In genomic region chr19:10624585-10624984, GRCh38 we compare ENCODE assay signal across 9 cellular contexts. TPM values are rescaled to one million over a fixed set of nuclear protein-coding genes. Genes with fewer than 3 reads are reported as not detected.
A peak's percentile ranks its signal among the peaks of the same experiment; 100 is the strongest.
DNase-seq lines count a peak whose midpoint lies in the region; ATAC-seq and TF ChIP-seq lines count a peak whose summit lies in the region.
"Had no signal": no experiment of that assay in that cellular context is flagged by ENCODE, and none has a peak within 500 bp of the region (broad histone marks: within the 10 kb centered on the region; RNA-seq: fewer than 3 reads in every experiment).

No MANE protein-coding gene starts in this region.

- H3K9me3 ChIP-seq in HCT116 (ENCODE audit: control insufficient read depth in 1 of 2, insufficient read depth in 1 of 2, low read depth in 1 of 2, low read length in 2 of 2) (no peaks in the 10 kb centered on the region), MM.1S (replicated peaks; ENCODE audit: insufficient read depth, low read length) (no peaks in the 10 kb centered on the region)

- H3K36me3 ChIP-seq in HCT116 (ENCODE audit: control insufficient read depth in 1 of 2, insufficient read depth in 2 of 2, low read length in 2 of 2) (peaks cover 0 to 12% of the 10 kb centered on the region in 2 experiments; a peak in 2 of 4 replicates), MM.1S (replicated peaks; ENCODE audit: insufficient read depth, low read length) (no peaks in the 10 kb centered on the region)

- ATAC-seq in HCT116 (peak; percentile 15; the same call in 1 of the 2 replicates), HG03460 (IDR thresholded peaks at IDR 0.05; ENCODE audit: unreplicated experiment) (no peak)

- H3K9me2 ChIP-seq in HCT116 (ENCODE audit: insufficient read depth) (no peaks in the 10 kb centered on the region), MM.1S (replicated peaks; ENCODE audit: insufficient read depth, low read length) (no peaks in the 10 kb centered on the region)

- peaks cover 48 to 66% of the 10 kb centered on the region in 2 experiments for H3K4me1 ChIP-seq in HCT116 (ENCODE audit: control insufficient read depth in 1 of 2, insufficient read depth in 2 of 2, low read length in 2 of 2)
- H3K4me1 ChIP-seq in MM.1S (ENCODE audit: low read length): peaks cover 5% of the 10 kb centered on the region

- H3K9me3 Mint-ChIP-seq in activated T-helper 1 cell treated with anti-CD3 and anti-CD28 coated beads, Interleukin-12 subunit alpha, Interleukin-12 subunit beta, Interleukin-2, Interleukin-4 antibody, amounts not matched to agents 30 ng/mL and 10 ng/mL and 1 ng/mL, durations not matched to agents 14 hours and 24 hours and 36 hours: no peaks in the 10 kb centered on the region
- H3K9me3 Mint-ChIP-seq in immature natural killer cell: no peaks in the 10 kb centered on the region

- no peak for TF ChIP-seq RAD21 in HCT116 (IDR thresholded peaks at IDR 0.05; ENCODE audit: low read depth)

- H3K27ac Mint-ChIP-seq in activated T-helper 1 cell treated with anti-CD3 and anti-CD28 coated beads, Interleukin-12 subunit alpha, Interleukin-12 subunit beta, Interleukin-2, Interleukin-4 antibody, amounts not matched to agents 30 ng/mL and 10 ng/mL and 1 ng/mL, durations not matched to agents 14 hours and 24 hours and 36 hours: peak overlapping the region; percentile 52
- peak overlapping the region; percentile 78 to 92 (median 88) for H3K27ac Mint-ChIP-seq in immature natural killer cell

- H3K4me1 Mint-ChIP-seq in activated T-helper 1 cell treated with anti-CD3 and anti-CD28 coated beads, Interleukin-12 subunit alpha, Interleukin-12 subunit beta, Interleukin-2, Interleukin-4 antibody, amounts not matched to agents 30 ng/mL and 10 ng/mL and 1 ng/mL, durations not matched to agents 14 hours and 24 hours and 36 hours (ENCODE audit: low read depth): peaks cover 27% of the 10 kb centered on the region
- peaks cover 45 to 46% of the 10 kb centered on the region in 2 donors for H3K4me1 Mint-ChIP-seq in immature natural killer cell

- H3K79me2 ChIP-seq in HCT116 (ENCODE audit: insufficient read depth, low read length): peaks cover 22% of the 10 kb centered on the region
- no peaks in the 10 kb centered on the region for H3K79me2 ChIP-seq in MM.1S (ENCODE audit: low read length)

- RAD21 ChIA-PET in HCT116 (lab: Charles Lee; ENCODE audit: low non-redundant PET in 1 of 2, low total read pairs in 2 of 2, uncharacterized antibody in 2 of 2, unreplicated experiment in 2 of 2): no interaction called here

- CTCF ChIA-PET in HCT116 (lab: Charles Lee): no interaction called here

- TF ChIP-seq CTCF in HCT116 (IDR thresholded peaks at IDR 0.05 in 2 of 3, conservative IDR thresholded peaks at IDR 0.05 in 1 of 3; ENCODE audit: borderline replicate concordance in 1 of 3, insufficient read depth in 1 of 3, low read depth in 2 of 3, low read length in 2 of 3) (no peak), MM.1S (IDR thresholded peaks at IDR 0.05; ENCODE audit: low read length) (no peak)

- peak overlapping the region; percentile 89 for H3K27ac ChIP-seq in HCT116 (ENCODE audit: low read depth, low read length)
- H3K27ac ChIP-seq in skin epidermis: peak overlapping the region in 11 of 21 experiments; percentile 27 to 91 (median 81)
- no peak overlapping the region for H3K27ac ChIP-seq in MM.1S (ENCODE audit: low read length)

- POLR2A ChIA-PET in HCT116 (lab: Charles Lee): no interaction called here

- DNase-seq in HCT116 (ENCODE audit: low read depth, low spot score) (no peak), immature natural killer cell (peak in 2 of 3 donors; percentile 28 to 32), MM.1S (no peak)
- DNase-seq in activated T-helper 1 cell treated with anti-CD3 and anti-CD28 coated beads, Interleukin-12 subunit alpha, Interleukin-12 subunit beta, Interleukin-2, Interleukin-4 antibody, amounts not matched to agents 30 ng/mL and 10 ng/mL and 1 ng/mL, durations not matched to agents 14 hours and 24 hours and 36 hours (ENCODE audit: low spot score): peak; percentile 18
- DNase-seq in stimulated activated CD8-positive, alpha-beta memory T cell treated with anti-CD3 and anti-CD28 coated beads, Interleukin-4, amount 100 ng/mL, for 48 hours: no peak
- DNase-seq: activated CD4-positive, alpha-beta T cell treated with anti-CD3 and anti-CD28 coated beads, Interleukin-2, amount 50 U/mL, for 1 hour had no signal

- H3K27me3 ChIP-seq in HCT116 (ENCODE audit: insufficient read depth, low read length) (no peaks in the 10 kb centered on the region), MM.1S (replicated peaks; ENCODE audit: insufficient read depth, low read length) (no peaks in the 10 kb centered on the region)

- H2AFZ ChIP-seq in HCT116 (ENCODE audit: low read depth, low read length, poor library complexity, severe bottlenecking): no peak overlapping the region
- H2AFZ ChIP-seq in MM.1S (ENCODE audit: low read length): no peak overlapping the region

- H3K4me3 ChIP-seq in HCT116 (replicated peaks in 1 of 2; ENCODE audit: low read depth in 1 of 2, low read length in 2 of 2) (peak overlapping the region; percentile 85 to 92), skin epidermis (peak overlapping the region in 1 of 7 experiments; percentile 50), MM.1S (ENCODE audit: low read length) (no peak overlapping the region)

- H3K9ac ChIP-seq in HCT116 (ENCODE audit: low read length): peak overlapping the region; percentile 98
- no peak overlapping the region for H3K9ac ChIP-seq in MM.1S (ENCODE audit: low read length)

- no peak for TF ChIP-seq POLR2A in HCT116 (IDR thresholded peaks at IDR 0.05; ENCODE audit: borderline replicate concordance, extremely low read depth, insufficient read depth, insufficient read length)

- no peaks in the 10 kb centered on the region for H3K27me3 Mint-ChIP-seq in activated T-helper 1 cell treated with anti-CD3 and anti-CD28 coated beads, Interleukin-12 subunit alpha, Interleukin-12 subunit beta, Interleukin-2, Interleukin-4 antibody, amounts not matched to agents 30 ng/mL and 10 ng/mL and 1 ng/mL, durations not matched to agents 14 hours and 24 hours and 36 hours (ENCODE audit: insufficient read depth)
- peaks cover 1 to 2% (median 2%) of the 10 kb centered on the region in 3 donors for H3K27me3 Mint-ChIP-seq in immature natural killer cell (ENCODE audit: low read depth in 3 of 3)

- peak overlapping the region; percentile 91 for H3K4me2 ChIP-seq in HCT116 (ENCODE audit: low read length)
- H3K4me2 ChIP-seq in MM.1S (ENCODE audit: low read depth, low read length): no peak overlapping the region

- H4K20me1 ChIP-seq in HCT116 (ENCODE audit: insufficient read depth) (no peaks in the 10 kb centered on the region), MM.1S (ENCODE audit: insufficient read depth, low read length) (no peaks in the 10 kb centered on the region)

- intact Hi-C loops in HCT116 (cut with micrococcal nuclease): no loop called here
- intact Hi-C loops in activated T-helper 1 cell treated with anti-CD3 and anti-CD28 coated beads, Interleukin-12 subunit alpha, Interleukin-12 subunit beta, Interleukin-2, Interleukin-4 antibody, amounts not matched to agents 30 ng/mL and 10 ng/mL and 1 ng/mL, durations not matched to agents 14 hours and 24 hours and 36 hours (cut with micrococcal nuclease): no loop called here

- peaks cover 21% of the 10 kb centered on the region for H3K36me3 Mint-ChIP-seq in activated T-helper 1 cell treated with anti-CD3 and anti-CD28 coated beads, Interleukin-12 subunit alpha, Interleukin-12 subunit beta, Interleukin-2, Interleukin-4 antibody, amounts not matched to agents 30 ng/mL and 10 ng/mL and 1 ng/mL, durations not matched to agents 14 hours and 24 hours and 36 hours (ENCODE audit: low read depth)
- H3K36me3 Mint-ChIP-seq in immature natural killer cell: peaks cover 0 to 10% (median 6%) of the 10 kb centered on the region in 3 donors

- no TSS peak for BruUV-seq in HCT116 (replicated peaks; lab: Mats Ljungman, UMichigan)

- no peak overlapping the region for H3K4me3 Mint-ChIP-seq in activated T-helper 1 cell treated with anti-CD3 and anti-CD28 coated beads, Interleukin-12 subunit alpha, Interleukin-12 subunit beta, Interleukin-2, Interleukin-4 antibody, amounts not matched to agents 30 ng/mL and 10 ng/mL and 1 ng/mL, durations not matched to agents 14 hours and 24 hours and 36 hours
- peak overlapping the region; percentile 66 to 80 (median 74) for H3K4me3 Mint-ChIP-seq in immature natural killer cell

- H3F3A ChIP-seq in MM.1S (ENCODE audit: insufficient read depth, low read length): no peaks in the 10 kb centered on the region

RNA-seq across cellular contexts. Expression of gene SLC44A2, which starts 0.8 kb away (rescaled TPM):
- total RNA-seq in HCT116 (2021; ENCODE audit: unreplicated experiment): 90.9 TPM
- polyA plus RNA-seq in HCT116 (2012): 62.0 and 79.9 TPM in 2 replicates
- total RNA-seq in activated T-helper 1 cell treated with anti-CD3 and anti-CD28 coated beads, Interleukin-12 subunit alpha, Interleukin-12 subunit beta, Interleukin-2, Interleukin-4 antibody, amounts not matched to agents 30 ng/mL and 10 ng/mL and 1 ng/mL, durations not matched to agents 14 hours and 24 hours and 36 hours: 92.9 and 94.4 TPM in 2 replicates
- polyA plus RNA-seq in immature natural killer cell: 100 to 1,000 TPM; 195 to 449 (median 327) TPM

RNA-seq across cellular contexts. Expression of gene ILF3, which starts 29.6 kb away (rescaled TPM):
- total RNA-seq in HCT116 (2021; ENCODE audit: unreplicated experiment): 430 TPM
- 242 and 278 TPM in 2 replicates for polyA plus RNA-seq in HCT116 (2012)
- 536 and 558 TPM in 2 replicates for total RNA-seq in activated T-helper 1 cell treated with anti-CD3 and anti-CD28 coated beads, Interleukin-12 subunit alpha, Interleukin-12 subunit beta, Interleukin-2, Interleukin-4 antibody, amounts not matched to agents 30 ng/mL and 10 ng/mL and 1 ng/mL, durations not matched to agents 14 hours and 24 hours and 36 hours
- polyA plus RNA-seq in immature natural killer cell: 100 to 1,000 TPM in 1 of 3 donors, 10 to 100 TPM in 2; 33.7 to 107 (median 52.2) TPM

RNA-seq across cellular contexts. Expression of gene AP1M2, which starts 37.5 kb away (rescaled TPM):
- 111 TPM for total RNA-seq in HCT116 (2021; ENCODE audit: unreplicated experiment)
- 145 and 167 TPM in 2 replicates for polyA plus RNA-seq in HCT116 (2012)
- not detected in 2 replicates for total RNA-seq in activated T-helper 1 cell treated with anti-CD3 and anti-CD28 coated beads, Interleukin-12 subunit alpha, Interleukin-12 subunit beta, Interleukin-2, Interleukin-4 antibody, amounts not matched to agents 30 ng/mL and 10 ng/mL and 1 ng/mL, durations not matched to agents 14 hours and 24 hours and 36 hours
- 1 to 10 TPM in 1 of 3 donors, not detected in 2; 1.8 TPM for polyA plus RNA-seq in immature natural killer cell
- total RNA-seq: occipital lobe had no signal

RNA-seq across cellular contexts. Expression of gene CDKN2D, which starts 55.8 kb away (rescaled TPM):
- 13.8 TPM for total RNA-seq in HCT116 (2021; ENCODE audit: unreplicated experiment)
- 33.3 and 33.5 TPM in 2 replicates for polyA plus RNA-seq in HCT116 (2012)
- total RNA-seq in activated T-helper 1 cell treated with anti-CD3 and anti-CD28 coated beads, Interleukin-12 subunit alpha, Interleukin-12 subunit beta, Interleukin-2, Interleukin-4 antibody, amounts not matched to agents 30 ng/mL and 10 ng/mL and 1 ng/mL, durations not matched to agents 14 hours and 24 hours and 36 hours: 40.1 and 42.1 TPM in 2 replicates
- polyA plus RNA-seq in immature natural killer cell: 100 to 1,000 TPM; 253 to 474 (median 308) TPM

RNA-seq across cellular contexts. Expression of gene KRI1, which starts 58.8 kb away (rescaled TPM):
- total RNA-seq in HCT116 (2021; ENCODE audit: unreplicated experiment): 44.0 TPM
- 27.5 and 32.5 TPM in 2 replicates for polyA plus RNA-seq in HCT116 (2012)
- total RNA-seq in activated T-helper 1 cell treated with anti-CD3 and anti-CD28 coated beads, Interleukin-12 subunit alpha, Interleukin-12 subunit beta, Interleukin-2, Interleukin-4 antibody, amounts not matched to agents 30 ng/mL and 10 ng/mL and 1 ng/mL, durations not matched to agents 14 hours and 24 hours and 36 hours: 91.1 and 91.8 TPM in 2 replicates
- 10 to 100 TPM in 2 of 3 donors, 1 to 10 TPM in 1; 5.7 to 44.4 (median 10.1) TPM for polyA plus RNA-seq in immature natural killer cell

Comparison
In these comparisons a context has a peak if more than half of its experiments do, and no peak if none do; other contexts are left out.
1. DNase-seq: peak in activated T-helper 1 cell treated with anti-CD3 and anti-CD28 coated beads, Interleukin-12 subunit alpha, Interleukin-12 subunit beta, Interleukin-2, Interleukin-4 antibody, amounts not matched to agents 30 ng/mL and 10 ng/mL and 1 ng/mL, durations not matched to agents 14 hours and 24 hours and 36 hours (single experiment) and immature natural killer cell (2 of 3); none in HCT116 (single experiment), MM.1S (single experiment) and stimulated activated CD8-positive, alpha-beta memory T cell treated with anti-CD3 and anti-CD28 coated beads, Interleukin-4, amount 100 ng/mL, for 48 hours (single experiment).
2. RNA of gene AP1M2, which starts 37.5 kb away (total RNA-seq): 111 TPM in HCT116 (single experiment); not detected in activated T-helper 1 cell treated with anti-CD3 and anti-CD28 coated beads, Interleukin-12 subunit alpha, Interleukin-12 subunit beta, Interleukin-2, Interleukin-4 antibody, amounts not matched to agents 30 ng/mL and 10 ng/mL and 1 ng/mL, durations not matched to agents 14 hours and 24 hours and 36 hours; every median in the first group is over 100 times any median in the second.